ENCODE assay signal across 8 cellular contexts in genomic region chr5:9361835-9362234, GRCh38.
DNase-seq lines count a peak whose midpoint lies in the region; ATAC-seq and TF ChIP-seq lines count a peak whose summit lies in the region.

No MANE protein-coding gene starts in this region.

- no peak overlapping the region for H3K9ac ChIP-seq in neural cell (ENCODE audit: low read length)

- DNase-seq in Right ventricle myocardium inferior (ENCODE audit: missing footprints) (no peak), cardiac septum (ENCODE audit: low spot score) (no peak), H7 (peak; percentile 66), KG1 (lab: John Stamatoyannopoulos, UW) (peak; percentile 16), SW 1271 (lab: John Stamatoyannopoulos, UW) (peak; percentile 39 to 74), epithelial cell of proximal tubule (ENCODE audit: low read depth) (peak; percentile 25), GF-D8 (lab: John Stamatoyannopoulos, UW) (no peak)

- H3F3A ChIP-seq in neural cell (ENCODE audit: insufficient read depth, low read length, poor library complexity, severe bottlenecking) = no peaks in the 10 kb centered on the region

- no peaks in the 10 kb centered on the region for H3K9me2 ChIP-seq in neural cell (ENCODE audit: insufficient read depth, low read length)

- H3K79me2 ChIP-seq in neural cell (replicated peaks; ENCODE audit: insufficient read depth, low read length) = no peaks in the 10 kb centered on the region

- no peaks in the 10 kb centered on the region for H3K9me3 ChIP-seq in neural cell (ENCODE audit: low read length)

- H2AFZ ChIP-seq in neural cell (ENCODE audit: low read depth, low read length) = no peak overlapping the region

- H3K4me2 ChIP-seq in neural cell (ENCODE audit: low read length) = no peak overlapping the region

- intact Hi-C loops in Right ventricle myocardium inferior (cut with DNase I) (loop anchor here (1.0 to 10.0 kb wide), 4 partner anchors 135 to 893 kb away; partner anchors contain the start of gene CCT5), cardiac septum (cut with DNase I) (loop anchor here (2.0 to 10.0 kb wide), 3 partner anchors 153 to 253 kb away; no protein-coding TSS in a partner anchor)

- TF ChIP-seq RAD21 in neural cell (conservative IDR thresholded peaks at IDR 0.05) = no peak

- no peak overlapping the region for H3K27ac ChIP-seq in neural cell (ENCODE audit: low read length)

- H3K36me3 ChIP-seq in H7 (replicated peaks; ENCODE audit: control insufficient read depth, insufficient read depth, low read length) = no peaks in the 10 kb centered on the region
- no peaks in the 10 kb centered on the region for H3K36me3 ChIP-seq in neural cell (ENCODE audit: insufficient read depth, low read length)

- ATAC-seq in Right ventricle myocardium inferior = peak; percentile 51

- no peak overlapping the region for H3K4me3 ChIP-seq in H7 (ENCODE audit: insufficient read depth, low read depth, low read length)
- H3K4me3 ChIP-seq in epithelial cell of proximal tubule (ENCODE audit: low read depth, low read length) = no peak overlapping the region
- H3K4me3 ChIP-seq in neural cell (ENCODE audit: low read length) = no peak overlapping the region

- H3K27me3 ChIP-seq in H7 (ENCODE audit: control insufficient read depth, insufficient read depth, low read length) (no peaks in the 10 kb centered on the region), neural cell (ENCODE audit: insufficient read depth, low read depth, low read length) (no peaks in the 10 kb centered on the region)

- no peak for TF ChIP-seq EP300 in neural cell (conservative IDR thresholded peaks at IDR 0.05; ENCODE audit: poor library complexity, severe bottlenecking)

- TF ChIP-seq CTCF in epithelial cell of proximal tubule (conservative IDR thresholded peaks at IDR 0.05; ENCODE audit: low read depth, low read length) (peak; percentile 96), neural cell (IDR thresholded peaks at IDR 0.05; ENCODE audit: poor library complexity, severe bottlenecking) (peak; percentile 22)

- H4K20me1 ChIP-seq in neural cell (ENCODE audit: insufficient read depth) = no peaks in the 10 kb centered on the region

TF ChIP-seq in neural cell, 6 proteins besides CTCF, POLR2A, EP300 and RAD21:
- TF ChIP-seq EZH2 (IDR thresholded peaks at IDR 0.05; ENCODE audit: borderline replicate concordance, insufficient read depth, low read length, poor library complexity, severe bottlenecking) (no peak), TAF1 (IDR thresholded peaks at IDR 0.05; ENCODE audit: low read depth) (no peak), MXI1 (conservative IDR thresholded peaks at IDR 0.05; ENCODE audit: poor library complexity, severe bottlenecking) (no peak), REST (IDR thresholded peaks at IDR 0.05; ENCODE audit: borderline replicate concordance) (no peak), POLR2AphosphoS5 (IDR thresholded peaks at IDR 0.05) (no peak), SMC3 (conservative IDR thresholded peaks at IDR 0.05; ENCODE audit: poor library complexity) (no peak)
TF ChIP-seq in neural cell: peak in this region for 0.

Comparison
In these comparisons a context has a peak if more than half of its experiments do, and no peak if none do; other contexts are left out.
1. DNase-seq: peak in H7 (single experiment), KG1 (single experiment), SW 1271 (2 of 2) and epithelial cell of proximal tubule (single experiment); none in Right ventricle myocardium inferior (single experiment), cardiac septum (single experiment) and GF-D8 (single experiment).